ENCODE assay signal across 36 cellular contexts in genomic region chr3:165775824-165776223, GRCh38.
"Had no signal": no experiment of that assay in that cellular context is flagged by ENCODE, and none has a peak within 500 bp of the region (broad histone marks: within the 10 kb centered on the region; RNA-seq: fewer than 3 reads in every experiment).

No MANE protein-coding gene starts in this region.

- H3K36me3 ChIP-seq: MG63 had no signal

- H3K27me3 ChIP-seq: MG63 had no signal

- H3K9me3 ChIP-seq: MG63 had no signal

- H3K4me3 ChIP-seq: MG63 had no signal

- DNase-seq: Karpas-422, Kasumi-1, MG63, MM.1S, MV-4-11, NCI-H1048, NCI-H1092, NCI-H1092 treated with DMSO at 0.1 percent for 48 hours, NCI-H1105, NCI-H1105 treated with DMSO at 0.1 percent for 48 hours, NCI-H1417, NCI-H1417 treated with DMSO at 0.1 percent for 48 hours, NCI-H1436, NCI-H1436 treated with DMSO at 0.1 percent for 48 hours, NCI-H146, NCI-H1694, NCI-H1694 treated with DMSO at 0.1 percent for 48 hours, NCI-H187, NCI-H187 treated with DMSO at 0.1 percent for 48 hours, NCI-H1930, NCI-H2029, NCI-H2029 treated with DMSO at 0.1 percent for 48 hours, NCI-H2081, NCI-H2081 treated with DMSO at 0.1 percent for 48 hours, NCI-H2107, NCI-H2171, NCI-H2171 treated with DMSO at 0.1 percent for 48 hours, NCI-H2227 treated with DMSO at 0.1 percent for 48 hours, NCI-H226, NCI-H345, NCI-H446, NCI-H446 treated with DMSO at 0.1 percent for 48 hours, NCI-H510A, NCI-H510A treated with DMSO at 0.1 percent for 48 hours, NCI-H524, NCI-H524 treated with DMSO at 0.1 percent for 48 hours had no signal
